In the genomic region with DNA sequence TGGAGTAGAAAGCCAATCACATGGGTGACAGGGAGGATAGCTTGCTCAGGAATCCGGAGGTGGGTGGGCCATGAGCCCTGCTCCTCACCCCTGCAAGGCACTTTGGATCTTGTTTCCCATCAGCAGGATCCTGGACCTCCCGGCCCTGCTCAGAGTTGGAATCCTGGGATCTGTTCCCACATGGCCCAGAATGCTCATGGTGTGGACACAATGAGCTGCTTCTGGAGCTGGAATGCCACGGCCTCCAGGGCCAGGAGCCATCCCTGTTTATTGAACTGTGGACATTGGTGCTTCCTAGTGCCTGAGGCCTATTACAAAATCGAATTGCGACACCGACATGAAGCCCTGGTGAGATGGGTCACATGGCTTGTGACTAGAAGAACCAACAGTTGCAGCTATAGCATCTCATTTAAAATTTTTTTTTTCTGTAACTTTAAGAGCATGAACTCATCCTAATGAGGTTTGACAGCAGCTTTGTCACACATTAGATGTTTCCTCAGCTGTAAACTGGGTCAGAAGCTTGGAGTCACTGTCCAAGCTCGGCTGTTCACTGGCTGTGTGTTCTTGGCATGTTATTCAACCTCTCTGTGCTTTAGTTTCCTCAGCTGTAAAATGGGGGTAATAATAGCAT, we compare ENCODE assay signal across 11 cellular contexts. TPM values are rescaled to one million over a fixed set of nuclear protein-coding genes. Genes with fewer than 3 reads are reported as not detected.
DNase-seq lines count a peak whose midpoint lies in the region; ATAC-seq and TF ChIP-seq lines count a peak whose summit lies in the region.
"Had no signal": no experiment of that assay in that cellular context is flagged by ENCODE, and none has a peak within 500 bp of the region (broad histone marks: within the 10 kb centered on the region; RNA-seq: fewer than 3 reads in every experiment).

No MANE protein-coding gene starts in this region.

- H3K27ac Mint-ChIP-seq in CD8-positive, alpha-beta T cell, result no peak overlapping the region
- H3K27ac Mint-ChIP-seq: stimulated activated memory B cell treated with anti-CD40 and anti-IgM and Interleukin-4, amounts not matched to agents 10 μg/mL and 1 μg/mL and 100 μg/mL, for 72 hours had no signal

- H3K4me3 ChIP-seq in cardiac fibroblast (replicated peaks in 1 of 2; ENCODE audit: low read depth in 2 of 2, low read length in 2 of 2) (no peak overlapping the region), left lung (no peak overlapping the region)
- no peak overlapping the region for H3K4me3 ChIP-seq in CD8-positive, alpha-beta T cell (ENCODE audit: low read depth, low read length)

- no peak for TF ChIP-seq CTCF in cardiac fibroblast (IDR thresholded peaks at IDR 0.05; ENCODE audit: low read depth, low read length)
- no peak for TF ChIP-seq CTCF in left lung (IDR thresholded peaks at IDR 0.05)
- no peak for TF ChIP-seq CTCF in CD8-positive, alpha-beta T cell (IDR thresholded peaks at IDR 0.05)

- H3K27ac ChIP-seq in left lung, result no peak overlapping the region
- no peak overlapping the region for H3K27ac ChIP-seq in CD8-positive, alpha-beta T cell (ENCODE audit: low read depth, low read length)
- H3K27ac ChIP-seq: KMS-11 had no signal

- no peaks in the 10 kb centered on the region for H3K4me1 Mint-ChIP-seq in CD8-positive, alpha-beta T cell (ENCODE audit: low read depth)
- H3K4me1 Mint-ChIP-seq: stimulated activated memory B cell treated with anti-CD40 and anti-IgM and Interleukin-4, amounts not matched to agents 10 μg/mL and 1 μg/mL and 100 μg/mL, for 72 hours had no signal

- H3K36me3 Mint-ChIP-seq in CD8-positive, alpha-beta T cell, result no peaks in the 10 kb centered on the region
- H3K36me3 Mint-ChIP-seq: stimulated activated memory B cell treated with anti-CD40 and anti-IgM and Interleukin-4, amounts not matched to agents 10 μg/mL and 1 μg/mL and 100 μg/mL, for 72 hours had no signal

- H3K27me3 ChIP-seq in left lung, result no peaks in the 10 kb centered on the region
- no peaks in the 10 kb centered on the region for H3K27me3 ChIP-seq in CD8-positive, alpha-beta T cell (ENCODE audit: insufficient read depth, low read length)

- H3K9me3 Mint-ChIP-seq in CD8-positive, alpha-beta T cell, result no peaks in the 10 kb centered on the region
- H3K9me3 Mint-ChIP-seq: stimulated activated memory B cell treated with anti-CD40 and anti-IgM and Interleukin-4, amounts not matched to agents 10 μg/mL and 1 μg/mL and 100 μg/mL, for 72 hours had no signal

- POLR2A ChIA-PET in CD8-positive, alpha-beta T cell (lab: Charles Lee), result no interaction called here

- no peaks in the 10 kb centered on the region for H3K36me3 ChIP-seq in left lung
- H3K36me3 ChIP-seq in CD8-positive, alpha-beta T cell (ENCODE audit: insufficient read depth, low read length), result no peaks in the 10 kb centered on the region

- no peak overlapping the region for H3K4me3 Mint-ChIP-seq in CD8-positive, alpha-beta T cell
- H3K4me3 Mint-ChIP-seq: stimulated activated memory B cell treated with anti-CD40 and anti-IgM and Interleukin-4, amounts not matched to agents 10 μg/mL and 1 μg/mL and 100 μg/mL, for 72 hours had no signal

- intact Hi-C loops in Right ventricle myocardium inferior (cut with DNase I) (no loop called here), cardiac septum (cut with DNase I) (no loop called here), left lung (cut with DNase I) (no loop called here)
- intact Hi-C loops in CD8-positive, alpha-beta T cell (cut with DNase I, micrococcal nuclease), result no loop called here

- peaks cover 0 to 3% of the 10 kb centered on the region in 2 donors for H3K4me1 ChIP-seq in left lung
- no peaks in the 10 kb centered on the region for H3K4me1 ChIP-seq in CD8-positive, alpha-beta T cell (ENCODE audit: insufficient read depth, low read length)

- no peak for DNase-seq in Right ventricle myocardium inferior (ENCODE audit: missing footprints)
- DNase-seq in cardiac septum (ENCODE audit: low spot score), result no peak
- DNase-seq in cardiac fibroblast (ENCODE audit: low read depth in 2 of 2), result peak; percentile 67 to 79
- no peak for DNase-seq in left lung
- DNase-seq in CD8-positive, alpha-beta T cell, result no peak
- no peak for DNase-seq in NCI-H1048 (lab: John Stamatoyannopoulos, UW)
- DNase-seq in Ammon's horn (ENCODE audit: low spot score), result no peak

- H3K27me3 Mint-ChIP-seq in CD8-positive, alpha-beta T cell (ENCODE audit: low read depth), result no peaks in the 10 kb centered on the region

- no peaks in the 10 kb centered on the region for H3K9me3 ChIP-seq in left lung
- no peaks in the 10 kb centered on the region for H3K9me3 ChIP-seq in CD8-positive, alpha-beta T cell (ENCODE audit: low read length)

- ATAC-seq in Right ventricle myocardium inferior, result peak; percentile 79
- peak; percentile 56 for ATAC-seq in left lung
- no peak for ATAC-seq in CD8-positive, alpha-beta T cell
- ATAC-seq in HG02970 (IDR thresholded peaks at IDR 0.05; ENCODE audit: low FRiP score, unreplicated experiment), result no peak
- ATAC-seq: Panc1; stimulated activated memory B cell treated with anti-CD40 and anti-IgM and Interleukin-4, amounts not matched to agents 10 μg/mL and 1 μg/mL and 100 μg/mL, for 72 hours had no signal

- CTCF ChIA-PET in CD8-positive, alpha-beta T cell (lab: Charles Lee), result interaction anchor here (0.5 to 4.1 kb wide), 3 partner anchors 10 to 109 kb away, joined by 3 to 17 read pairs (median 4); no protein-coding TSS in a partner anchor

RNA-seq across cellular contexts. Expression of a gene that starts 40.4 kb away (rescaled TPM):
- total RNA-seq in Right ventricle myocardium inferior (not detected), cardiac septum (not detected), left lung (10 to 100 TPM in 1 of 2 donors, 1 to 10 TPM in 1; 9.5 to 22.6 TPM)
- not detected for total RNA-seq in CD8-positive, alpha-beta T cell

RNA-seq across cellular contexts. Expression of a gene that starts 57.9 kb away (rescaled TPM):
- total RNA-seq in Right ventricle myocardium inferior (not detected), cardiac septum (not detected), left lung (1 to 10 TPM in 1 of 2 donors, not detected in 1; 1.5 TPM)
- not detected for total RNA-seq in CD8-positive, alpha-beta T cell

Comparison
In these comparisons a context has a peak if more than half of its experiments do, and no peak if none do; other contexts are left out.
1. ATAC-seq: peak in Right ventricle myocardium inferior (single experiment) and left lung (single experiment); none in CD8-positive, alpha-beta T cell (single experiment) and HG02970 (single experiment).
2. DNase-seq: peak in cardiac fibroblast (2 of 2); none in Right ventricle myocardium inferior (single experiment), cardiac septum (single experiment), left lung (0 of 2), CD8-positive, alpha-beta T cell (0 of 7), NCI-H1048 (single experiment) and Ammon's horn (single experiment).